Comparison of ENCODE assay signal across 30 cellular contexts in genomic region chr7:153017197-153017596, GRCh38.
"Had no signal": no experiment of that assay in that cellular context is flagged by ENCODE, and none has a peak within 500 bp of the region (broad histone marks: within the 10 kb centered on the region; RNA-seq: fewer than 3 reads in every experiment).

No MANE protein-coding gene starts in this region.

- FAIRE-seq: bronchial epithelial cell, TTC549 had no signal

- H3K9me3 Mint-ChIP-seq: activated CD4-positive, alpha-beta memory T cell treated with anti-CD3 and anti-CD28 coated beads for 36 hours; activated naive CD4-positive, alpha-beta T cell treated with anti-CD3 and anti-CD28 coated beads, Interleukin-2, amount 10 ng/mL, durations not matched to agents 7 days and 5 days; activated naive CD8-positive, alpha-beta T cell treated with anti-CD3 and anti-CD28 coated beads, Interleukin-2, amount 50 U/mL, for 24 hours; T-helper 1 cell treated with Interleukin-12 subunit alpha and Interleukin-12 subunit beta and Interleukin-4 antibody, amounts not matched to agents 30 μg/mL and 1 μg/mL, for 36 hours; T-helper 2 cell treated with Interferon-gamma antibody and Interleukin-4, amounts not matched to agents 5 μg/mL and 100 μg/mL, for 36 hours had no signal

- H3K4me1 ChIP-seq: SJCRH30 had no signal

- DNase-seq: activated B cell treated with CpG ODN at 0.5 μM for 24 hours; activated CD4-positive, alpha-beta memory T cell treated with anti-CD3 and anti-CD28 coated beads for 36 hours; activated CD4-positive, alpha-beta T cell treated with anti-CD3 and anti-CD28 coated beads for 4 hours; activated CD4-positive, alpha-beta T cell treated with anti-CD3 and anti-CD28 coated beads, Interleukin-2, amount 50 U/mL, for 1 hour; activated CD4-positive, CD25-positive, alpha-beta regulatory T cell treated with anti-CD3 and anti-CD28 coated beads, Interleukin-2, amount 50 U/mL, for 72 hours; activated CD8-positive, alpha-beta memory T cell treated with anti-CD3 and anti-CD28 coated beads, Interleukin-2, amount 50 U/mL, for 4 hours; activated gamma-delta T cell treated with Interleukin-2 at 50 U/mL for 16 hours; activated naive CD4-positive, alpha-beta T cell treated with anti-CD3 and anti-CD28 coated beads, Interleukin-2, amount 10 ng/mL, durations not matched to agents 7 days and 5 days; activated naive CD8-positive, alpha-beta T cell treated with anti-CD3 and anti-CD28 coated beads, Interleukin-2, amount 50 U/mL, for 24 hours; activated T-cell treated with anti-CD3 and anti-CD28 coated beads for 4 hours; activated T-cell treated with anti-CD3 and anti-CD28 coated beads, Interleukin-2, amount 50 U/mL, for 4 hours; anterior cingulate cortex; caudate nucleus; NCI-H1105 treated with DMSO at 0.1 percent for 48 hours; NCI-H1436; NCI-H1694 treated with DMSO at 0.1 percent for 48 hours; NCI-H2029; NCI-H345; NCI-H524 treated with DMSO at 0.1 percent for 48 hours; SHP77; SJCRH30; SK-N-SH had no signal

- H3K36me3 ChIP-seq: SJCRH30 had no signal

- H3K4me1 Mint-ChIP-seq: activated B cell treated with CpG ODN at 0.5 μM for 24 hours; activated naive CD4-positive, alpha-beta T cell treated with anti-CD3 and anti-CD28 coated beads, Interleukin-2, amount 10 ng/mL, durations not matched to agents 7 days and 5 days; activated naive CD8-positive, alpha-beta T cell treated with anti-CD3 and anti-CD28 coated beads, Interleukin-2, amount 50 U/mL, for 24 hours had no signal

- H3K4me3 Mint-ChIP-seq: activated B cell treated with CpG ODN at 0.5 μM for 24 hours; activated CD4-positive, alpha-beta memory T cell treated with anti-CD3 and anti-CD28 coated beads for 36 hours; activated naive CD4-positive, alpha-beta T cell treated with anti-CD3 and anti-CD28 coated beads, Interleukin-2, amount 10 ng/mL, durations not matched to agents 7 days and 5 days; activated naive CD8-positive, alpha-beta T cell; activated naive CD8-positive, alpha-beta T cell treated with anti-CD3 and anti-CD28 coated beads, Interleukin-2, amount 50 U/mL, for 24 hours; activated T-cell treated with anti-CD3 and anti-CD28 coated beads, Interleukin-2, amount 50 U/mL, for 4 hours; activated T-helper 1 cell treated with anti-CD3 and anti-CD28 coated beads, Interleukin-12 subunit alpha, Interleukin-12 subunit beta, Interleukin-2, Interleukin-4 antibody, amounts not matched to agents 30 ng/mL and 10 ng/mL and 1 ng/mL, durations not matched to agents 14 hours and 24 hours and 36 hours; brain; T-helper 1 cell treated with Interleukin-12 subunit alpha and Interleukin-12 subunit beta and Interleukin-4 antibody, amounts not matched to agents 30 μg/mL and 1 μg/mL, for 36 hours; T-helper 2 cell treated with Interferon-gamma antibody and Interleukin-4, amounts not matched to agents 5 μg/mL and 100 μg/mL, for 36 hours had no signal

- ATAC-seq: activated naive CD8-positive, alpha-beta T cell treated with anti-CD3 and anti-CD28 coated beads, Interleukin-2, amount 50 U/mL, for 24 hours; activated T-cell treated with anti-CD3 and anti-CD28 coated beads, Interleukin-2, amount 50 U/mL, for 4 hours; Panc1 had no signal

- H3K9me3 ChIP-seq: SJCRH30, SK-N-SH had no signal

- H3K9ac ChIP-seq: SK-N-SH had no signal

- H3K36me3 Mint-ChIP-seq: activated CD4-positive, alpha-beta memory T cell treated with anti-CD3 and anti-CD28 coated beads for 36 hours; activated naive CD4-positive, alpha-beta T cell treated with anti-CD3 and anti-CD28 coated beads, Interleukin-2, amount 10 ng/mL, durations not matched to agents 7 days and 5 days; activated naive CD8-positive, alpha-beta T cell; brain had no signal

- H3K4me2 ChIP-seq: SK-N-SH had no signal

- H3K27me3 Mint-ChIP-seq: activated CD4-positive, alpha-beta memory T cell treated with anti-CD3 and anti-CD28 coated beads for 36 hours; activated naive CD4-positive, alpha-beta T cell treated with anti-CD3 and anti-CD28 coated beads, Interleukin-2, amount 10 ng/mL, durations not matched to agents 7 days and 5 days; activated naive CD8-positive, alpha-beta T cell treated with anti-CD3 and anti-CD28 coated beads, Interleukin-2, amount 50 U/mL, for 24 hours had no signal

- H3K27ac Mint-ChIP-seq: activated B cell treated with CpG ODN at 0.5 μM for 24 hours; activated CD4-positive, alpha-beta memory T cell treated with anti-CD3 and anti-CD28 coated beads for 36 hours; activated naive CD4-positive, alpha-beta T cell treated with anti-CD3 and anti-CD28 coated beads, Interleukin-2, amount 10 ng/mL, durations not matched to agents 7 days and 5 days; activated naive CD8-positive, alpha-beta T cell; activated naive CD8-positive, alpha-beta T cell treated with anti-CD3 and anti-CD28 coated beads, Interleukin-2, amount 50 U/mL, for 24 hours; activated T-helper 1 cell treated with anti-CD3 and anti-CD28 coated beads, Interleukin-12 subunit alpha, Interleukin-12 subunit beta, Interleukin-2, Interleukin-4 antibody, amounts not matched to agents 30 ng/mL and 10 ng/mL and 1 ng/mL, durations not matched to agents 14 hours and 24 hours and 36 hours; brain; T-helper 1 cell treated with Interleukin-12 subunit alpha and Interleukin-12 subunit beta and Interleukin-4 antibody, amounts not matched to agents 30 μg/mL and 1 μg/mL, for 36 hours; T-helper 2 cell treated with Interferon-gamma antibody and Interleukin-4, amounts not matched to agents 5 μg/mL and 100 μg/mL, for 36 hours had no signal

- H3K27ac ChIP-seq: SJCRH30 had no signal

- H3K4me3 ChIP-seq: SJCRH30 had no signal
